ENCODE assay signal across 11 cellular contexts in genomic region chr6:130932956-130933355, GRCh38.
"Had no signal": no experiment of that assay in that cellular context is flagged by ENCODE, and none has a peak within 500 bp of the region (broad histone marks: within the 10 kb centered on the region; RNA-seq: fewer than 3 reads in every experiment).

No MANE protein-coding gene starts in this region.

- H3K27me3 ChIP-seq: adrenal gland, body of pancreas, left lung, sigmoid colon, testis had no signal

- ATAC-seq: body of pancreas, left lung had no signal

- H3K27ac ChIP-seq: adrenal gland, body of pancreas, left lung, sigmoid colon had no signal

- DNase-seq: activated B cell treated with CpG ODN at 0.5 μM for 24 hours; activated CD4-positive, alpha-beta T cell treated with anti-CD3 and anti-CD28 coated beads, Interleukin-2, amount 10 ng/mL, durations not matched to agents 7 days and 5 days; activated naive CD4-positive, alpha-beta T cell treated with anti-CD3 and anti-CD28 coated beads, Interleukin-2, amount 10 ng/mL, durations not matched to agents 7 days and 5 days; adrenal gland; body of pancreas; glutamatergic neuron; left lung; sigmoid colon; stimulated activated CD4-positive, alpha-beta T cell treated with anti-CD3 and anti-CD28 coated beads, Interleukin-2, amount 100 ng/mL, for 48 hours; stimulated activated naive CD4-positive, alpha-beta T cell treated with Interleukin-2 at 50 U/mL for 16 hours; testis had no signal

- H3K4me3 ChIP-seq: adrenal gland, body of pancreas, left lung, sigmoid colon, testis had no signal

- H3K9me3 ChIP-seq: adrenal gland, body of pancreas, left lung, sigmoid colon, testis had no signal

- H3K36me3 ChIP-seq: adrenal gland, left lung, sigmoid colon had no signal
